8 cellular contexts compared by ENCODE assay signal in genomic region chr3:171049831-171050444, GRCh38. TPM values are rescaled to one million over a fixed set of nuclear protein-coding genes. Genes with fewer than 3 reads are reported as not detected.
DNase-seq lines count a peak whose midpoint lies in the region; ATAC-seq and TF ChIP-seq lines count a peak whose summit lies in the region.

No MANE protein-coding gene starts in this region.

- H3K9me3 ChIP-seq in HAP-1 (no peaks in the 10 kb centered on the region), SU-DHL-6 (ENCODE audit: insufficient read depth, low read length) (no peaks in the 10 kb centered on the region)

- intact Hi-C loops in activated CD4-positive, alpha-beta T cell treated with anti-CD3 and anti-CD28 coated beads for 36 hours (cut with DNase I, micrococcal nuclease), result loop anchor here (1.0 to 5.0 kb wide), 4 partner anchors 88 to 723 kb away; no protein-coding TSS in a partner anchor
- intact Hi-C loops in MCF 10A (cut with micrococcal nuclease), result loop anchor here (1.0 to 10.0 kb wide), 8 partner anchors 89 to 782 kb away; partner anchors contain the start of gene TNIK

- H3K27ac ChIP-seq in SU-DHL-6 (ENCODE audit: low read depth, low read length), result no peak overlapping the region

- in situ Hi-C loops in HAP-1 (cut with MboI; ENCODE audit: low sequenced_read_pairs), result loop anchor here (25.0 kb wide), 1 partner anchor 512 kb away; no protein-coding TSS in a partner anchor

- BruUV-seq in MCF 10A (replicated peaks; lab: Mats Ljungman, UMichigan), result no TSS peak

- peak; percentile 70 for DNase-seq in activated CD4-positive, alpha-beta T cell treated with anti-CD3 and anti-CD28 coated beads for 36 hours
- no peak for DNase-seq in activated CD4-positive, alpha-beta T cell treated with anti-CD3 and anti-CD28 coated beads for 1 hour
- DNase-seq in HAP-1 (ENCODE audit: low spot score in 2 of 2) (peak; percentile 47 to 72), M059J (ENCODE audit: low read depth) (peak; percentile 74), MCF 10A (ENCODE audit: unreplicated experiment) (peak; percentile 77), inferior parietal cortex (ENCODE audit: extremely low spot score) (peak; percentile 57)
- peak; percentile 21 for DNase-seq in stimulated activated CD4-positive, alpha-beta T cell treated with anti-CD3 and anti-CD28 coated beads, Interleukin-4, amount 100 ng/mL, for 24 hours

- no peaks in the 10 kb centered on the region; the same call in 1 of the 2 replicates for H3K4me1 ChIP-seq in HAP-1

- H3K79me2 ChIP-seq in SU-DHL-6 (ENCODE audit: insufficient read depth, low read length), result no peaks in the 10 kb centered on the region

- CTCF ChIA-PET in activated CD4-positive, alpha-beta T cell treated with anti-CD3 and anti-CD28 coated beads for 36 hours (lab: Charles Lee), result interaction anchor here (0.6 to 3.0 kb wide), 8 partner anchors 12 to 724 kb away, joined by 3 to 22 read pairs (median 4); no protein-coding TSS in a partner anchor
- CTCF ChIA-PET in MCF 10A (lab: Yijun Ruan, JAX), result interaction anchor here (0.6 to 2.9 kb wide), 19 partner anchors 8 to 1304 kb away, joined by 3 to 26 read pairs (median 4); partner anchors contain the start of gene RPL22L1

- no peak overlapping the region for H3K4me3 Mint-ChIP-seq in activated CD4-positive, alpha-beta T cell treated with anti-CD3 and anti-CD28 coated beads for 36 hours
- H3K4me3 Mint-ChIP-seq in MCF 10A (ENCODE audit: unreplicated experiment), result no peak overlapping the region

- no peaks in the 10 kb centered on the region for H4K20me1 ChIP-seq in SU-DHL-6 (ENCODE audit: low read depth, low read length)

- H3K9ac ChIP-seq in SU-DHL-6 (ENCODE audit: low read length), result no peak overlapping the region

- POLR2A ChIA-PET in activated CD4-positive, alpha-beta T cell treated with anti-CD3 and anti-CD28 coated beads for 36 hours (lab: Charles Lee), result no interaction called here
- POLR2A ChIA-PET in MCF 10A (lab: Yijun Ruan, JAX), result interaction anchor here (0.6 to 1.9 kb wide), 3 partner anchors 412 to 1090 kb away, joined by 3 to 7 read pairs (median 4); no protein-coding TSS in a partner anchor

- ATAC-seq in activated CD4-positive, alpha-beta T cell treated with anti-CD3 and anti-CD28 coated beads for 36 hours, result peak; percentile 80

- no peaks in the 10 kb centered on the region for H3K9me2 ChIP-seq in SU-DHL-6 (replicated peaks; ENCODE audit: insufficient read depth, low read length)

- H3K9me3 Mint-ChIP-seq in activated CD4-positive, alpha-beta T cell treated with anti-CD3 and anti-CD28 coated beads for 36 hours (ENCODE audit: low read depth), result peaks cover 2% of the 10 kb centered on the region
- H3K9me3 Mint-ChIP-seq in MCF 10A (ENCODE audit: unreplicated experiment), result no peaks in the 10 kb centered on the region

- TF ChIP-seq CTCF in SU-DHL-6 (IDR thresholded peaks at IDR 0.05; ENCODE audit: insufficient read depth, low read length, poor library complexity, severe bottlenecking) (peak; percentile 24), MCF 10A (IDR thresholded peaks at IDR 0.05; ENCODE audit: unreplicated experiment) (peak; percentile 79)

- no peak overlapping the region for H3K27ac Mint-ChIP-seq in activated CD4-positive, alpha-beta T cell treated with anti-CD3 and anti-CD28 coated beads for 36 hours
- peak overlapping the region; percentile 11 for H3K27ac Mint-ChIP-seq in MCF 10A (ENCODE audit: low read depth, unreplicated experiment)

- no peaks in the 10 kb centered on the region for H3K36me3 Mint-ChIP-seq in activated CD4-positive, alpha-beta T cell treated with anti-CD3 and anti-CD28 coated beads for 36 hours (ENCODE audit: low read depth)
- no peaks in the 10 kb centered on the region for H3K36me3 Mint-ChIP-seq in MCF 10A (ENCODE audit: insufficient read depth, unreplicated experiment)

- no peaks in the 10 kb centered on the region for H3F3A ChIP-seq in SU-DHL-6 (ENCODE audit: insufficient read depth)

- no peaks in the 10 kb centered on the region; the same call in 1 of the 2 replicates for H3K27me3 ChIP-seq in HAP-1 (ENCODE audit: low read depth)
- H3K27me3 ChIP-seq in SU-DHL-6 (ENCODE audit: low read length), result no peaks in the 10 kb centered on the region

- H3K36me3 ChIP-seq in HAP-1 (replicated peaks), result no peaks in the 10 kb centered on the region
- H3K36me3 ChIP-seq in SU-DHL-6 (ENCODE audit: low read length), result no peaks in the 10 kb centered on the region

- no peak overlapping the region for H3K4me2 ChIP-seq in SU-DHL-6 (ENCODE audit: low read depth, low read length, poor library complexity, severe bottlenecking)

- H3K4me1 Mint-ChIP-seq in activated CD4-positive, alpha-beta T cell treated with anti-CD3 and anti-CD28 coated beads for 36 hours, result no peaks in the 10 kb centered on the region
- H3K4me1 Mint-ChIP-seq in MCF 10A (ENCODE audit: insufficient read depth, unreplicated experiment), result peaks cover 8% of the 10 kb centered on the region

- H3K4me3 ChIP-seq in HAP-1, result no peak overlapping the region
- H3K4me3 ChIP-seq in SU-DHL-6 (ENCODE audit: insufficient read depth, low read length, poor library complexity, severe bottlenecking), result no peak overlapping the region

- H2AFZ ChIP-seq in SU-DHL-6 (ENCODE audit: low read depth, low read length, severe bottlenecking), result no peak overlapping the region

- peaks cover 5% of the 10 kb centered on the region for H3K27me3 Mint-ChIP-seq in activated CD4-positive, alpha-beta T cell treated with anti-CD3 and anti-CD28 coated beads for 36 hours
- no peaks in the 10 kb centered on the region for H3K27me3 Mint-ChIP-seq in MCF 10A (ENCODE audit: insufficient read depth, unreplicated experiment)

RNA-seq across cellular contexts. Expression of gene SLC2A2, which starts 23.4 kb away (rescaled TPM):
- total RNA-seq in activated CD4-positive, alpha-beta T cell treated with anti-CD3 and anti-CD28 coated beads for 36 hours, result not detected
- 0.12 and 0.32 TPM in 2 replicates for total RNA-seq in M059J (2014; rRNA removed; shearing (Covaris generic))
- total RNA-seq in MCF 10A (2022), result not detected in 2 replicates
